Comparison of ENCODE assay signal across 16 cellular contexts in the genomic region with DNA sequence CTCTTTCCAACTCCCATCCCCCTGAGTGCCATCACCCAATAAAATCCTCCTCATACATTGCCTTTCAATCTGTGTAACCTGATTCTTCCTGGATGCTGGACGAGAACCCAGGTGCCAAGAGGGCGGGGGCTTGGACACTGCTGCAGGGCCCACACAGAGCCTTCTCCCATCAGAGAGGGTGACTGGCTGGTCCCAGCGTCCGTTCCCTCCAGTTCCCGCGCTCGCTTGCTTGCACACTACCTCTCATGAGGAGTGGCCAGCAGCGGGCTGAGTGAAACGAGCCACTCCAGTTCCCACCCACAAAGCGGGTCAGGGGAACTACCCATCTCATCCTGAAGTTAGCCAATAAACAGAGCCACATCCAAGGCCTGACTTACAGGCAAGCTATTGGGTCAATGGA.
DNase-seq lines count a peak whose midpoint lies in the region; ATAC-seq and TF ChIP-seq lines count a peak whose summit lies in the region.
"Had no signal": no experiment of that assay in that cellular context is flagged by ENCODE, and none has a peak within 500 bp of the region (broad histone marks: within the 10 kb centered on the region; RNA-seq: fewer than 3 reads in every experiment).

No MANE protein-coding gene starts in this region.

- H3K4me1 Mint-ChIP-seq in activated CD4-positive, alpha-beta T cell treated with anti-CD3 and anti-CD28 coated beads, Interleukin-2, amount 10 ng/mL, durations not matched to agents 24 days and 14 days: no peaks in the 10 kb centered on the region
- H3K4me1 Mint-ChIP-seq in nephron progenitor cell: peaks cover 26% of the 10 kb centered on the region
- H3K4me1 Mint-ChIP-seq: B cell had no signal

- ATAC-seq in GM19397 (IDR thresholded peaks at IDR 0.05; ENCODE audit: unreplicated experiment): no peak
- ATAC-seq: A549; CD8-positive, alpha-beta T cell; GM12878 had no signal

- no peak for TF ChIP-seq CTCF in nephron progenitor cell (IDR thresholded peaks at IDR 0.05)

- DNase-seq in activated CD4-positive, alpha-beta T cell treated with anti-CD3 and anti-CD28 coated beads, Interleukin-2, amount 10 ng/mL, durations not matched to agents 24 days and 14 days: peak; percentile 25
- no peak for DNase-seq in activated CD4-positive, alpha-beta T cell treated with anti-CD3 and anti-CD28 coated beads, Interleukin-2, amount 50 U/mL, for 1 hour
- DNase-seq in nephron progenitor cell (no peak), head of caudate nucleus (no peak)
- DNase-seq: AML-193; Caco-2; Calu3; CD4-positive, alpha-beta T cell; CD8-positive, alpha-beta T cell; DMS79 treated with DMSO at 0.1 percent for 48 hours; EL; GDM1 had no signal

- H3K4me3 Mint-ChIP-seq in activated CD4-positive, alpha-beta T cell treated with anti-CD3 and anti-CD28 coated beads, Interleukin-2, amount 10 ng/mL, durations not matched to agents 24 days and 14 days: no peak overlapping the region
- H3K4me3 Mint-ChIP-seq in nephron progenitor cell: no peak overlapping the region
- H3K4me3 Mint-ChIP-seq: B cell; CD4-positive, alpha-beta T cell; CD8-positive, alpha-beta T cell had no signal

- no peak overlapping the region for H3K27ac Mint-ChIP-seq in activated CD4-positive, alpha-beta T cell treated with anti-CD3 and anti-CD28 coated beads, Interleukin-2, amount 10 ng/mL, durations not matched to agents 24 days and 14 days
- H3K27ac Mint-ChIP-seq in nephron progenitor cell: peak overlapping the region; percentile 27
- H3K27ac Mint-ChIP-seq: B cell; CD4-positive, alpha-beta T cell; CD8-positive, alpha-beta T cell had no signal

- no peaks in the 10 kb centered on the region for H3K27me3 Mint-ChIP-seq in activated CD4-positive, alpha-beta T cell treated with anti-CD3 and anti-CD28 coated beads, Interleukin-2, amount 10 ng/mL, durations not matched to agents 24 days and 14 days
- peaks cover 2% of the 10 kb centered on the region for H3K27me3 Mint-ChIP-seq in nephron progenitor cell (ENCODE audit: low read depth, poor library complexity)
- H3K27me3 Mint-ChIP-seq: B cell; CD4-positive, alpha-beta T cell had no signal

- peaks cover 9% of the 10 kb centered on the region for H3K9me3 Mint-ChIP-seq in activated CD4-positive, alpha-beta T cell treated with anti-CD3 and anti-CD28 coated beads, Interleukin-2, amount 10 ng/mL, durations not matched to agents 24 days and 14 days
- H3K9me3 Mint-ChIP-seq in nephron progenitor cell: peaks cover 4% of the 10 kb centered on the region

- intact Hi-C loops in activated CD4-positive, alpha-beta T cell treated with anti-CD3 and anti-CD28 coated beads, Interleukin-2, amount 10 ng/mL, durations not matched to agents 24 days and 14 days (cut with micrococcal nuclease): no loop called here
- intact Hi-C loops in head of caudate nucleus (cut with DNase I): no loop called here

- no peaks in the 10 kb centered on the region for H3K36me3 Mint-ChIP-seq in activated CD4-positive, alpha-beta T cell treated with anti-CD3 and anti-CD28 coated beads, Interleukin-2, amount 10 ng/mL, durations not matched to agents 24 days and 14 days (ENCODE audit: low read depth)
- no peaks in the 10 kb centered on the region for H3K36me3 Mint-ChIP-seq in nephron progenitor cell (ENCODE audit: low read depth)
- H3K36me3 Mint-ChIP-seq: CD8-positive, alpha-beta T cell had no signal
